Comparison of ENCODE assay signal across 1 cellular context in the genomic region with DNA sequence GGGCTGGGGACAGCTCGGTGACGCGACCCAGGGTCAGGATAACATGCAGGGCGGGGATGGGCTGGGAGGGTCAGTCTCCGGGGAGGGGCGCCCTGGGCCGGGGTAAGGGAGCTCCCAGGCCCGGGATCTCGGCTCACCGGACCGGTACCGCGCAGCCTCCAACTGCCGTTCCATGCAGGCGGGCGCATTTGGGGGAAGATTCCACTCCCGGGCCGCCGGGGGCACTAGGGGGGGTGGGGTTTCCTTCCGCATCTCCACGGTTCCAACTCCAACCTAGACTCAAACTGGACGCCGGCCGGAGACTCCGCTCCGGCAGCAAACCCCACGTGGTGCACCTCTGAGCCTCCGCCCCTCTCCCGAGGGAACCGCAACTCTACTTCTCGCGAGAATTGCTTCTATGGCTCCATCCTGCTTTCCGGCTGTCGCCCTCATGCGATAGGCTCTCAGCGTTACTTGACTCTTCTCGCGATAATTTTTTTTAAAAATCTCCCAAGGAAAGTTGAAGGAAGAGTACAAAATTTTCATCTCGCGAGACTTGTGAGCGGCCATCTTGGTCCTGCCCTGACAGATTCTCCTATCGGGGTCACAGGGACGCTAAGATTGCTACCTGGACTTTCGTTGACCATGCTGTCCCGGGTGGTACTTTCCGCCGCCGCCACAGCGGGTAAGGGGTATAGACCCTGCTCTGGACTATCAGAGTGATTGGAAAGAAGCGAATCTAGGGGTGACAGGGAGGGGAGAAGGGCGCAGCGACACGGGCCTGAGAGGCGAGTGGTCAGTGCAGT.
TF ChIP-seq lines count a peak whose summit lies in the region.

A gene with protein sequence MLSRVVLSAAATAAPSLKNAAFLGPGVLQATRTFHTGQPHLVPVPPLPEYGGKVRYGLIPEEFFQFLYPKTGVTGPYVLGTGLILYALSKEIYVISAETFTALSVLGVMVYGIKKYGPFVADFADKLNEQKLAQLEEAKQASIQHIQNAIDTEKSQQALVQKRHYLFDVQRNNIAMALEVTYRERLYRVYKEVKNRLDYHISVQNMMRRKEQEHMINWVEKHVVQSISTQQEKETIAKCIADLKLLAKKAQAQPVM (plus strand): TSS at position 547 of the 785 bp plus-strand sequence. CDS start 78 bp downstream, at position 625.
A gene (minus strand): TSS at position 339 of the 785 bp plus-strand sequence. CDS start 87 bp downstream, at position 252.

TF ChIP-seq in HepG2, 621 proteins besides CTCF, POLR2A, EP300 and RAD21 (continued from another document and continues in another):
- TF ChIP-seq, protein P1, sequence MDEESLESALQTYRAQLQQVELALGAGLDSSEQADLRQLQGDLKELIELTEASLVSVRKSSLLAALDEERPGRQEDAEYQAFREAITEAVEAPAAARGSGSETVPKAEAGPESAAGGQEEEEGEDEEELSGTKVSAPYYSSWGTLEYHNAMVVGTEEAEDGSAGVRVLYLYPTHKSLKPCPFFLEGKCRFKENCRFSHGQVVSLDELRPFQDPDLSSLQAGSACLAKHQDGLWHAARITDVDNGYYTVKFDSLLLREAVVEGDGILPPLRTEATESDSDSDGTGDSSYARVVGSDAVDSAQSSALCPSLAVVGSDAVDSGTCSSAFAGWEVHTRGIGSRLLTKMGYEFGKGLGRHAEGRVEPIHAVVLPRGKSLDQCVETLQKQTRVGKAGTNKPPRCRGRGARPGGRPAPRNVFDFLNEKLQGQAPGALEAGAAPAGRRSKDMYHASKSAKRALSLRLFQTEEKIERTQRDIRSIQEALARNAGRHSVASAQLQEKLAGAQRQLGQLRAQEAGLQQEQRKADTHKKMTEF (CRISPR knock-in tag; IDR thresholded peaks at IDR 0.05): peak; percentile 64
- no peak for TF ChIP-seq SNRNP70 (IDR thresholded peaks at IDR 0.05; ENCODE audit: low read depth, low read length)
- no peak for TF ChIP-seq PHB2 (IDR thresholded peaks at IDR 0.05; ENCODE audit: partially characterized antibody)
- TF ChIP-seq NFKBIZ (CRISPR knock-in tag; IDR thresholded peaks at IDR 0.05): peak; percentile 21; the same call in 1 of the 2 replicates
- TF ChIP-seq MBNL3 (CRISPR knock-in tag; conservative IDR thresholded peaks at IDR 0.05): no peak
- TF ChIP-seq, protein P2, sequence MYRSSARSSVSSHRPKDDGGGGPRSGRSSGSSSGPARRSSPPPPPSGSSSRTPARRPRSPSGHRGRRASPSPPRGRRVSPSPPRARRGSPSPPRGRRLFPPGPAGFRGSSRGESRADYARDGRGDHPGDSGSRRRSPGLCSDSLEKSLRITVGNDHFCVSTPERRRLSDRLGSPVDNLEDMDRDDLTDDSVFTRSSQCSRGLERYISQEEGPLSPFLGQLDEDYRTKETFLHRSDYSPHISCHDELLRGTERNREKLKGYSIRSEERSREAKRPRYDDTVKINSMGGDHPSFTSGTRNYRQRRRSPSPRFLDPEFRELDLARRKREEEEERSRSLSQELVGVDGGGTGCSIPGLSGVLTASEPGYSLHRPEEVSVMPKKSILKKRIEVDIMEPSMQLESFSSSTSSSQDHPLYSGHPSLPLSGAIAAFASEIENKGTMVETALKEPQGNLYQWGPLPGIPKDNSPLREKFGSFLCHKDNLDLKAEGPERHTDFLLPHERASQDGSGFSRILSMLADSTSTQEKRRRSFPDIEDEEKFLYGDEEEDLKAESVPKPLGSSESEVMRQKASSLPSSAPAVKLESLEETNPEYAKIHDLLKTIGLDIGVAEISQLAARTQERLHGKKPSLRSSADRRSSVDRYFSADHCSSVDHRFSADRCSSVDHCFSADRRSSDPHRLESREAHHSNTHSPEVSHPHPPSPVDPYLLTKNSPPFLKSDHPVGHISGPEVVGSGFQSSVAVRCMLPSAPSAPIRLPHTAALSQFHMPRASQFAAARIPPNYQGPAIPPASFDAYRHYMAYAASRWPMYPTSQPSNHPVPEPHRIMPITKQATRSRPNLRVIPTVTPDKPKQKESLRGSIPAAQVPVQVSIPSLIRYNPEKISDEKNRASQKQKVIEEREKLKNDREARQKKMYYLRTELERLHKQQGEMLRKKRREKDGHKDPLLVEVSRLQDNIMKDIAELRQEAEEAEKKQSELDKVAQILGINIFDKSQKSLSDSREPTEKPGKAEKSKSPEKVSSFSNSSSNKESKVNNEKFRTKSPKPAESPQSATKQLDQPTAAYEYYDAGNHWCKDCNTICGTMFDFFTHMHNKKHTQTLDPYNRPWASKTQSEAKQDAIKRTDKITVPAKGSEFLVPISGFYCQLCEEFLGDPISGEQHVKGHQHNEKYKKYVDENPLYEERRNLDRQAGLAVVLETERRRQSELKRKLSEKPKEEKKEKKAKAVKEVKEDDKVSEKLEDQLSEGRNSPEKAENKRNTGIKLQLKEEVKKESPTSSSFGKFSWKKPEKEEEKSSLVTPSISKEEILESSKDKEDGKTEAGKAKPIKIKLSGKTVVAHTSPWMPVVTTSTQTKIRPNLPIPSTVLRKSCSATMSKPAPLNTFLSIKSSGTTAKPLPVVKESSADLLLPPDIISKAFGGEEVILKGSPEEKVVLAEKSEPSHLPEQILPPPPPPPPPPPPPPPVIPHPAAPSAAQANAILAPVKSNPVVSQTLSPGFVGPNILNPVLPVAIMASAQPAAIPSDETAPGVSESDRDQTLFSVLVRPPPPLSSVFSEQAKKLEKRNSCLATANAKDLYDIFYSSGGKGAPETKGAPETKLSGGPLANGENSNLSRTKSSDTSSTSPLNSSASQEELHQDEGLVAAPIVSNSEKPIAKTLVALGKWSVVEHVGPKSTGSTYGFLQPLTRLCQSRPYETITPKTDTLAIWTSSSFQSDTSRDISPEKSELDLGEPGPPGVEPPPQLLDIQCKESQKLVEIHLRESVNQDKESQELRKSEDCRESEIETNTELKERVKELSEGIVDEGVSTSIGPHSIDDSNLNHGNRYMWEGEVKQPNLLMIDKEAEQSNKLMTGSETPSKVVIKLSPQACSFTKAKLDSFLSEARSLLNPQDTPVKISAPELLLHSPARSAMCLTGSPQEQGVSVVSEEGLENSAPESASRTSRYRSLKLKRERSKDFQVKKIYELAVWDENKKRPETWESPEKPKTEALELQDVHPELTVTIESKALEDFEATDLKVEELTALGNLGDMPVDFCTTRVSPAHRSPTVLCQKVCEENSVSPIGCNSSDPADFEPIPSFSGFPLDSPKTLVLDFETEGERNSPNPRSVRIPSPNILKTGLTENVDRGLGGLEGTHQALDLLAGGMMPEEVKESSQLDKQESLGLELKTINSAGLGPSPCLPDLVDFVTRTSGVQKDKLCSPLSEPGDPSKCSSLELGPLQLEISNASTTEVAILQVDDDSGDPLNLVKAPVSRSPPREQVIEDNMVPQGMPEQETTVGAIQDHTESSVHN (CRISPR knock-in tag; IDR thresholded peaks at IDR 0.05): no peak
- TF ChIP-seq SMYD3 (CRISPR knock-in tag; IDR thresholded peaks at IDR 0.05): no peak
- TF ChIP-seq TOE1 (CRISPR knock-in tag; IDR thresholded peaks at IDR 0.05): no peak
- TF ChIP-seq, protein P3, sequence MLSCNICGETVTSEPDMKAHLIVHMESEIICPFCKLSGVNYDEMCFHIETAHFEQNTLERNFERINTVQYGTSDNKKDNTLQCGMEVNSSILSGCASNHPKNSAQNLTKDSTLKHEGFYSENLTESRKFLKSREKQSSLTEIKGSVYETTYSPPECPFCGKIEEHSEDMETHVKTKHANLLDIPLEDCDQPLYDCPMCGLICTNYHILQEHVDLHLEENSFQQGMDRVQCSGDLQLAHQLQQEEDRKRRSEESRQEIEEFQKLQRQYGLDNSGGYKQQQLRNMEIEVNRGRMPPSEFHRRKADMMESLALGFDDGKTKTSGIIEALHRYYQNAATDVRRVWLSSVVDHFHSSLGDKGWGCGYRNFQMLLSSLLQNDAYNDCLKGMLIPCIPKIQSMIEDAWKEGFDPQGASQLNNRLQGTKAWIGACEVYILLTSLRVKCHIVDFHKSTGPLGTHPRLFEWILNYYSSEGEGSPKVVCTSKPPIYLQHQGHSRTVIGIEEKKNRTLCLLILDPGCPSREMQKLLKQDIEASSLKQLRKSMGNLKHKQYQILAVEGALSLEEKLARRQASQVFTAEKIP (CRISPR knock-in tag; IDR thresholded peaks at IDR 0.05; ENCODE audit: borderline replicate concordance): no peak
- TF ChIP-seq ZNF713 (CRISPR knock-in tag; IDR thresholded peaks at IDR 0.05): no peak
- no peak for TF ChIP-seq ZMAT3 (CRISPR knock-in tag; conservative IDR thresholded peaks at IDR 0.05)
- TF ChIP-seq ZSCAN9 (CRISPR knock-in tag; IDR thresholded peaks at IDR 0.05; ENCODE audit: borderline replicate concordance): peak; percentile 51; the same call in 1 of the 2 replicates
- TF ChIP-seq ZNF264 (CRISPR knock-in tag; IDR thresholded peaks at IDR 0.05): no peak
- TF ChIP-seq, protein P4, sequence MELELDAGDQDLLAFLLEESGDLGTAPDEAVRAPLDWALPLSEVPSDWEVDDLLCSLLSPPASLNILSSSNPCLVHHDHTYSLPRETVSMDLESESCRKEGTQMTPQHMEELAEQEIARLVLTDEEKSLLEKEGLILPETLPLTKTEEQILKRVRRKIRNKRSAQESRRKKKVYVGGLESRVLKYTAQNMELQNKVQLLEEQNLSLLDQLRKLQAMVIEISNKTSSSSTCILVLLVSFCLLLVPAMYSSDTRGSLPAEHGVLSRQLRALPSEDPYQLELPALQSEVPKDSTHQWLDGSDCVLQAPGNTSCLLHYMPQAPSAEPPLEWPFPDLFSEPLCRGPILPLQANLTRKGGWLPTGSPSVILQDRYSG (CRISPR knock-in tag; IDR thresholded peaks at IDR 0.05): 0 out of 2 replicates have a peak, but pooled peaks have one; percentile 38
- TF ChIP-seq KAT8 (CRISPR knock-in tag; IDR thresholded peaks at IDR 0.05): peak; percentile 89
- TF ChIP-seq, protein P5, sequence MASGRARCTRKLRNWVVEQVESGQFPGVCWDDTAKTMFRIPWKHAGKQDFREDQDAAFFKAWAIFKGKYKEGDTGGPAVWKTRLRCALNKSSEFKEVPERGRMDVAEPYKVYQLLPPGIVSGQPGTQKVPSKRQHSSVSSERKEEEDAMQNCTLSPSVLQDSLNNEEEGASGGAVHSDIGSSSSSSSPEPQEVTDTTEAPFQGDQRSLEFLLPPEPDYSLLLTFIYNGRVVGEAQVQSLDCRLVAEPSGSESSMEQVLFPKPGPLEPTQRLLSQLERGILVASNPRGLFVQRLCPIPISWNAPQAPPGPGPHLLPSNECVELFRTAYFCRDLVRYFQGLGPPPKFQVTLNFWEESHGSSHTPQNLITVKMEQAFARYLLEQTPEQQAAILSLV (CRISPR knock-in tag; IDR thresholded peaks at IDR 0.05; ENCODE audit: borderline replicate concordance): no peak
- TF ChIP-seq, protein P6, sequence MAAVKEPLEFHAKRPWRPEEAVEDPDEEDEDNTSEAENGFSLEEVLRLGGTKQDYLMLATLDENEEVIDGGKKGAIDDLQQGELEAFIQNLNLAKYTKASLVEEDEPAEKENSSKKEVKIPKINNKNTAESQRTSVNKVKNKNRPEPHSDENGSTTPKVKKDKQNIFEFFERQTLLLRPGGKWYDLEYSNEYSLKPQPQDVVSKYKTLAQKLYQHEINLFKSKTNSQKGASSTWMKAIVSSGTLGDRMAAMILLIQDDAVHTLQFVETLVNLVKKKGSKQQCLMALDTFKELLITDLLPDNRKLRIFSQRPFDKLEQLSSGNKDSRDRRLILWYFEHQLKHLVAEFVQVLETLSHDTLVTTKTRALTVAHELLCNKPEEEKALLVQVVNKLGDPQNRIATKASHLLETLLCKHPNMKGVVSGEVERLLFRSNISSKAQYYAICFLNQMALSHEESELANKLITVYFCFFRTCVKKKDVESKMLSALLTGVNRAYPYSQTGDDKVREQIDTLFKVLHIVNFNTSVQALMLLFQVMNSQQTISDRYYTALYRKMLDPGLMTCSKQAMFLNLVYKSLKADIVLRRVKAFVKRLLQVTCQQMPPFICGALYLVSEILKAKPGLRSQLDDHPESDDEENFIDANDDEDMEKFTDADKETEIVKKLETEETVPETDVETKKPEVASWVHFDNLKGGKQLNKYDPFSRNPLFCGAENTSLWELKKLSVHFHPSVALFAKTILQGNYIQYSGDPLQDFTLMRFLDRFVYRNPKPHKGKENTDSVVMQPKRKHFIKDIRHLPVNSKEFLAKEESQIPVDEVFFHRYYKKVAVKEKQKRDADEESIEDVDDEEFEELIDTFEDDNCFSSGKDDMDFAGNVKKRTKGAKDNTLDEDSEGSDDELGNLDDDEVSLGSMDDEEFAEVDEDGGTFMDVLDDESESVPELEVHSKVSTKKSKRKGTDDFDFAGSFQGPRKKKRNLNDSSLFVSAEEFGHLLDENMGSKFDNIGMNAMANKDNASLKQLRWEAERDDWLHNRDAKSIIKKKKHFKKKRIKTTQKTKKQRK (IDR thresholded peaks at IDR 0.05; ENCODE audit: low read length): no peak
- TF ChIP-seq, protein P7, sequence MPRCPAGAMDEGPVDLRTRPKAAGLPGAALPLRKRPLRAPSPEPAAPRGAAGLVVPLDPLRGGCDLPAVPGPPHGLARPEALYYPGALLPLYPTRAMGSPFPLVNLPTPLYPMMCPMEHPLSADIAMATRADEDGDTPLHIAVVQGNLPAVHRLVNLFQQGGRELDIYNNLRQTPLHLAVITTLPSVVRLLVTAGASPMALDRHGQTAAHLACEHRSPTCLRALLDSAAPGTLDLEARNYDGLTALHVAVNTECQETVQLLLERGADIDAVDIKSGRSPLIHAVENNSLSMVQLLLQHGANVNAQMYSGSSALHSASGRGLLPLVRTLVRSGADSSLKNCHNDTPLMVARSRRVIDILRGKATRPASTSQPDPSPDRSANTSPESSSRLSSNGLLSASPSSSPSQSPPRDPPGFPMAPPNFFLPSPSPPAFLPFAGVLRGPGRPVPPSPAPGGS (CRISPR knock-in tag; IDR thresholded peaks at IDR 0.05): no peak; the same call in 1 of the 2 replicates
- no peak for TF ChIP-seq ZNF782 (CRISPR knock-in tag; IDR thresholded peaks at IDR 0.05; ENCODE audit: borderline replicate concordance)
- TF ChIP-seq RFXAP (CRISPR knock-in tag; IDR thresholded peaks at IDR 0.05; ENCODE audit: borderline replicate concordance): no peak; the same call in 1 of the 2 replicates
- TF ChIP-seq, protein P8, sequence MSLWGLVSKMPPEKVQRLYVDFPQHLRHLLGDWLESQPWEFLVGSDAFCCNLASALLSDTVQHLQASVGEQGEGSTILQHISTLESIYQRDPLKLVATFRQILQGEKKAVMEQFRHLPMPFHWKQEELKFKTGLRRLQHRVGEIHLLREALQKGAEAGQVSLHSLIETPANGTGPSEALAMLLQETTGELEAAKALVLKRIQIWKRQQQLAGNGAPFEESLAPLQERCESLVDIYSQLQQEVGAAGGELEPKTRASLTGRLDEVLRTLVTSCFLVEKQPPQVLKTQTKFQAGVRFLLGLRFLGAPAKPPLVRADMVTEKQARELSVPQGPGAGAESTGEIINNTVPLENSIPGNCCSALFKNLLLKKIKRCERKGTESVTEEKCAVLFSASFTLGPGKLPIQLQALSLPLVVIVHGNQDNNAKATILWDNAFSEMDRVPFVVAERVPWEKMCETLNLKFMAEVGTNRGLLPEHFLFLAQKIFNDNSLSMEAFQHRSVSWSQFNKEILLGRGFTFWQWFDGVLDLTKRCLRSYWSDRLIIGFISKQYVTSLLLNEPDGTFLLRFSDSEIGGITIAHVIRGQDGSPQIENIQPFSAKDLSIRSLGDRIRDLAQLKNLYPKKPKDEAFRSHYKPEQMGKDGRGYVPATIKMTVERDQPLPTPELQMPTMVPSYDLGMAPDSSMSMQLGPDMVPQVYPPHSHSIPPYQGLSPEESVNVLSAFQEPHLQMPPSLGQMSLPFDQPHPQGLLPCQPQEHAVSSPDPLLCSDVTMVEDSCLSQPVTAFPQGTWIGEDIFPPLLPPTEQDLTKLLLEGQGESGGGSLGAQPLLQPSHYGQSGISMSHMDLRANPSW (CRISPR knock-in tag; IDR thresholded peaks at IDR 0.05; ENCODE audit: borderline replicate concordance): no peak
- no peak for TF ChIP-seq ZNF768 (CRISPR knock-in tag; IDR thresholded peaks at IDR 0.05)
- no peak for TF ChIP-seq ZNF263 (CRISPR knock-in tag; IDR thresholded peaks at IDR 0.05)
- TF ChIP-seq ZNF746 (CRISPR knock-in tag; IDR thresholded peaks at IDR 0.05): no peak
- TF ChIP-seq, protein P9, sequence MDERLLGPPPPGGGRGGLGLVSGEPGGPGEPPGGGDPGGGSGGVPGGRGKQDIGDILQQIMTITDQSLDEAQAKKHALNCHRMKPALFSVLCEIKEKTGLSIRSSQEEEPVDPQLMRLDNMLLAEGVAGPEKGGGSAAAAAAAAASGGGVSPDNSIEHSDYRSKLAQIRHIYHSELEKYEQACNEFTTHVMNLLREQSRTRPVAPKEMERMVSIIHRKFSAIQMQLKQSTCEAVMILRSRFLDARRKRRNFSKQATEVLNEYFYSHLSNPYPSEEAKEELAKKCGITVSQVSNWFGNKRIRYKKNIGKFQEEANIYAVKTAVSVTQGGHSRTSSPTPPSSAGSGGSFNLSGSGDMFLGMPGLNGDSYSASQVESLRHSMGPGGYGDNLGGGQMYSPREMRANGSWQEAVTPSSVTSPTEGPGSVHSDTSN (CRISPR knock-in tag; IDR thresholded peaks at IDR 0.05): no peak
